In genomic region chr7:44310221-44310848, GRCh38 we compare ENCODE assay signal across 1 cellular context.
TF ChIP-seq lines count a peak whose summit lies in the region.

No MANE protein-coding gene starts in this region.

TF ChIP-seq in SK-N-SH, 30 proteins besides CTCF, POLR2A, EP300 and RAD21 (continued from another document):
- TF ChIP-seq ZBTB33 (IDR thresholded peaks at IDR 0.05; ENCODE audit: borderline replicate concordance, low read depth) = no peak
- TF ChIP-seq, protein P1, sequence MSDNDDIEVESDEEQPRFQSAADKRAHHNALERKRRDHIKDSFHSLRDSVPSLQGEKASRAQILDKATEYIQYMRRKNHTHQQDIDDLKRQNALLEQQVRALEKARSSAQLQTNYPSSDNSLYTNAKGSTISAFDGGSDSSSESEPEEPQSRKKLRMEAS (IDR thresholded peaks at IDR 0.05; ENCODE audit: low read depth) = no peak
- TF ChIP-seq RCOR1 (IDR thresholded peaks at IDR 0.05; ENCODE audit: low read length) = no peak
- no peak for TF ChIP-seq YY1 (IDR thresholded peaks at IDR 0.05; ENCODE audit: low read depth)
- TF ChIP-seq MEF2A (IDR thresholded peaks at IDR 0.05; ENCODE audit: borderline replicate concordance, low read depth) = no peak
